14 cellular contexts compared by ENCODE assay signal in the genomic region with DNA sequence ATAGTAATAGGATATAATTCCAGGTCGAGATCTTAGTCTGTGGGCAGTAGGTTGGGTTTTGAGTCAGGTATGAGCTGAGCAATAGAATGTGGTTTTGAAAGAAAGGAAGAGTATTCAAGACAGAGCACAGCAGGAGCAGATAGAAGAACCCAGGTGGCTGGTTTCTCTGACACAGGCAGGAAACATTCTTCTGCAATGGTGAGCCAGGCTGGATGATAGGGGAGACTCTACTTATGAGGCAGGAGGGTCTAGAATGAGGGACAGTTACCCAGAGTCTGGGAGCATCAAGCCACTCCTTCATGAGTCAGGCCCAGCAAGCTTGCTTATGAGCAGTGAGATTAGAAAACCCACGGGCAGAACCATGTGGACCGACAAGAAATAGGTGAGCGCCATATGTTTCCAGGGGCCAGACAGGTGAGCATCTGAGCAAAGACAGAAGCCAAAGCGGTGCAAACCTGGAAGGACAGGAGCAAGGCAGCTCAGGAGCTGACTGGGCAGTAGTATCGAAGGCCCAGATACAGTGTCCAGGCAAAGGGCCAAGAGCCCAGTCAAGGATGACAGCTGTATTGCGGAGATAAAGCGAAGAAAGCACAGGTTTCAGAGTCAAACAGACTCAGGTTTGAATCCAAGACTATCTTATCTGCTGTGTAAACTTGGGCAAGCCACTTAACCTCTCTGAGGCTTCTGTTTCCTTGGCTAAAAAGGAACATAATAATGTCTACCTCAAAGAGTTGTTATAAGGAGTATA. TPM values are rescaled to one million over a fixed set of nuclear protein-coding genes. Genes with fewer than 3 reads are reported as not detected.
A peak's percentile ranks its signal among the peaks of the same experiment; 100 is the strongest.
DNase-seq lines count a peak whose midpoint lies in the region; ATAC-seq, FAIRE-seq and TF ChIP-seq lines count a peak whose summit lies in the region.
"Had no signal": no experiment of that assay in that cellular context is flagged by ENCODE, and none has a peak within 500 bp of the region (broad histone marks: within the 10 kb centered on the region; RNA-seq: fewer than 3 reads in every experiment).

No MANE protein-coding gene starts in this region.

- no peaks in the 10 kb centered on the region for H3K79me1 ChIP-seq in trophoblast cell (ENCODE audit: low read length)

- H3K4me1 ChIP-seq in K562 (replicated peaks in 1 of 2; ENCODE audit: control insufficient read depth in 2 of 2, insufficient read depth in 2 of 2, low read length in 2 of 2) (peaks cover 0 to 3% of the 10 kb centered on the region in 2 experiments; a peak in 3 of 5 replicates), trophoblast cell (ENCODE audit: control insufficient read depth in 1 of 2, insufficient read depth in 2 of 2, low read length in 2 of 2) (peaks cover 2 to 5% of the 10 kb centered on the region in 2 experiments), HAP-1 (no peaks in the 10 kb centered on the region)
- H3K4me1 ChIP-seq: suprapubic skin had no signal

- TF ChIP-seq CTCF in K562 (IDR thresholded peaks at IDR 0.05 in 2 of 3, conservative IDR thresholded peaks at IDR 0.05 in 1 of 3; ENCODE audit: insufficient read depth in 2 of 3, low read depth in 1 of 3, low read length in 3 of 3): no peak

- no peak overlapping the region for H3K18ac ChIP-seq in trophoblast cell (ENCODE audit: low read length)

- peak overlapping the region; percentile 28 for H4K91ac ChIP-seq in trophoblast cell (ENCODE audit: low read depth, low read length)

- H3K27ac ChIP-seq in K562 (ENCODE audit: extremely low read depth, low read depth, low read length) (no peak overlapping the region), trophoblast cell (ENCODE audit: low read depth, low read length) (no peak overlapping the region)
- H3K27ac ChIP-seq: suprapubic skin had no signal

- intact Hi-C loops in K562 (cut with micrococcal nuclease): no loop called here

- H3K27me3 ChIP-seq in K562 (ENCODE audit: control insufficient read depth in 2 of 2, insufficient read depth in 2 of 2, low read length in 2 of 2): no peaks in the 10 kb centered on the region
- peaks cover 2% of the 10 kb centered on the region for H3K27me3 ChIP-seq in trophoblast cell (ENCODE audit: insufficient read depth, low read length)
- 0 out of 2 replicates have a peak, but pooled peaks cover 3% of the 10 kb centered on the region for H3K27me3 ChIP-seq in HAP-1 (ENCODE audit: low read depth)
- H3K27me3 ChIP-seq: suprapubic skin had no signal

- no peak overlapping the region for H3K23ac ChIP-seq in trophoblast cell (ENCODE audit: low read length)

- FAIRE-seq in GM19239 (lab: Jason Lieb, UNC) (peak; percentile 4), K562 (lab: Jason Lieb, UNC) (peak; percentile 74)
- FAIRE-seq: D721Med had no signal

- H2AFZ ChIP-seq in K562 (ENCODE audit: low read depth, low read length) (no peak overlapping the region), trophoblast cell (ENCODE audit: insufficient read depth, low read length, poor library complexity) (no peak overlapping the region)

- H3K4me3 ChIP-seq in K562 (no peak overlapping the region), trophoblast cell (ENCODE audit: low read depth, low read length) (no peak overlapping the region), HAP-1 (no peak overlapping the region)
- H3K4me3 ChIP-seq: suprapubic skin had no signal

- H3K36me3 ChIP-seq in K562 (ENCODE audit: control insufficient read depth, insufficient read depth, low read length) (no peaks in the 10 kb centered on the region), trophoblast cell (ENCODE audit: control insufficient read depth in 1 of 2, insufficient read depth in 2 of 2, low read length in 2 of 2) (no peaks in the 10 kb centered on the region), HAP-1 (replicated peaks) (no peaks in the 10 kb centered on the region)
- H3K36me3 ChIP-seq: suprapubic skin had no signal

- H3K9ac ChIP-seq in K562 (ENCODE audit: insufficient read depth in 1 of 2, low read depth in 2 of 2, low read length in 2 of 2) (no peak overlapping the region), trophoblast cell (ENCODE audit: low read length) (no peak overlapping the region)

- TF ChIP-seq EP300 in K562 (IDR thresholded peaks at IDR 0.05; ENCODE audit: low read length): peak; percentile 57

- H3K4me2 ChIP-seq in K562 (ENCODE audit: insufficient read depth, low read length) (no peak overlapping the region), trophoblast cell (ENCODE audit: low read length) (no peak overlapping the region)

- BruUV-seq in K562 (replicated peaks; lab: Mats Ljungman, UMichigan): no TSS peak

- H3K9me1 ChIP-seq in K562 (ENCODE audit: control insufficient read depth, insufficient read depth, low read length): no peaks in the 10 kb centered on the region

- TF ChIP-seq RAD21 in K562 (CRISPR knock-in tag; conservative IDR thresholded peaks at IDR 0.05 in 1 of 2, IDR thresholded peaks at IDR 0.05 in 1 of 2): no peak

- H3K4ac ChIP-seq in trophoblast cell (ENCODE audit: low read depth, low read length): no peak overlapping the region

- peak overlapping the region; percentile 54 for H2BK12ac ChIP-seq in trophoblast cell (ENCODE audit: low read length)

- H4K12ac ChIP-seq in trophoblast cell (ENCODE audit: low read depth, low read length): no peak overlapping the region

- no peak for TF ChIP-seq POLR2A in K562 (conservative IDR thresholded peaks at IDR 0.05)

- H2AK5ac ChIP-seq in trophoblast cell (ENCODE audit: low read length): no peak overlapping the region

- H2BK120ac ChIP-seq in trophoblast cell (ENCODE audit: insufficient read depth, low read length, poor library complexity): no peak overlapping the region

- no peaks in the 10 kb centered on the region for H4K20me1 ChIP-seq in K562 (replicated peaks; ENCODE audit: control insufficient read depth, insufficient read depth, low read length)

- peak; percentile 93 for ATAC-seq in K562

- CTCF ChIA-PET in K562 (lab: Yijun Ruan, JAX; ENCODE audit: low intra/inter-chr PET ratio): no interaction called here

- DNase-seq in GM19239 (ENCODE audit: insufficient read length, low spot score) (no peak), OCI-M1 (lab: John Stamatoyannopoulos, UW) (peak; percentile 66), K562 (ENCODE audit: extremely low read depth in 1 of 4, low spot score in 3 of 4) (peak; percentile 39 to 73 (median 52)), trophoblast cell (no peak), HAP-1 (ENCODE audit: low spot score in 2 of 2) (no peak), cortex of kidney (lab: John Stamatoyannopoulos, UW) (no peak), NCI-H1417 treated with DMSO at 0.1 percent for 48 hours (lab: John Stamatoyannopoulos, UW) (no peak)
- DNase-seq: NCI-H1105, NCI-H510A treated with DMSO at 0.1 percent for 48 hours, retina, RPMI8226, T1000 had no signal

- POLR2A ChIA-PET in K562 (lab: Yijun Ruan, JAX): interaction anchor here (1.8 kb wide), 1 partner anchor 12 kb away, joined by 5 read pairs; no protein-coding TSS in a partner anchor

- in situ Hi-C loops in K562 (cut with MboI) (no loop called here), HAP-1 (cut with MboI; ENCODE audit: low sequenced_read_pairs) (no loop called here)

- no peak overlapping the region for H2BK5ac ChIP-seq in trophoblast cell (ENCODE audit: low read depth, low read length, poor library complexity)

- no peaks in the 10 kb centered on the region for H3K79me2 ChIP-seq in K562 (ENCODE audit: control insufficient read depth, insufficient read depth, low read length)
- no peaks in the 10 kb centered on the region for H3K79me2 ChIP-seq in trophoblast cell (ENCODE audit: control insufficient read depth, insufficient read depth, low read length, poor library complexity)

- no peak overlapping the region for H4K8ac ChIP-seq in trophoblast cell (ENCODE audit: low read depth, low read length)

- no peak overlapping the region for H3K14ac ChIP-seq in trophoblast cell (ENCODE audit: low read length)

- no peaks in the 10 kb centered on the region for H3K9me3 ChIP-seq in K562 (replicated peaks; ENCODE audit: control insufficient read depth, insufficient read depth, low read depth, low read length)
- H3K9me3 ChIP-seq in trophoblast cell (ENCODE audit: insufficient read depth, low read depth, low read length): no peaks in the 10 kb centered on the region
- no peaks in the 10 kb centered on the region for H3K9me3 ChIP-seq in HAP-1
- H3K9me3 ChIP-seq: suprapubic skin had no signal

- whole genome bisulfite sequencing in K562 (ENCODE audit: insufficient coverage, low coverage, missing lambda C conversion rate): 0% methylated on average over 4 of the region's 8 CpGs
- WGBS in trophoblast cell (ENCODE audit: extremely low coverage, insufficient coverage, insufficient read length): no CpG with 5 or more reads among the region's 8 CpGs

TF ChIP-seq in K562, 482 proteins besides CTCF, POLR2A, EP300 and RAD21 (continues in another document):
- TF ChIP-seq, protein P1, sequence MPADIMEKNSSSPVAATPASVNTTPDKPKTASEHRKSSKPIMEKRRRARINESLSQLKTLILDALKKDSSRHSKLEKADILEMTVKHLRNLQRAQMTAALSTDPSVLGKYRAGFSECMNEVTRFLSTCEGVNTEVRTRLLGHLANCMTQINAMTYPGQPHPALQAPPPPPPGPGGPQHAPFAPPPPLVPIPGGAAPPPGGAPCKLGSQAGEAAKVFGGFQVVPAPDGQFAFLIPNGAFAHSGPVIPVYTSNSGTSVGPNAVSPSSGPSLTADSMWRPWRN (IDR thresholded peaks at IDR 0.05; ENCODE audit: low read depth): no peak

RNA-seq across cellular contexts. Expression of gene PCNX1, which starts 22.5 kb away (rescaled TPM):
- 16.2 and 32.4 TPM in 2 replicates for total RNA-seq in K562 (2011; cell fraction: chromatin; rRNA removed; ENCODE audit: low replicate concordance)
- total RNA-seq in K562 (2011; cell fraction: nucleolus; rRNA removed): 4.3 and 6.3 TPM in 2 replicates
- total RNA-seq in K562 (2011; cell fraction: nucleoplasm; rRNA removed): 8.9 and 9.5 TPM in 2 replicates
- 1.5 and 2.6 TPM in 2 replicates for total RNA-seq in K562 (2014; rRNA removed)
- total RNA-seq in K562 (2014; rRNA removed; fragmentation: Illumina TruSeq; extraction: Trizol): 2.6 and 5.2 TPM in 2 replicates
- 3.6 and 4.5 TPM in 2 replicates for total RNA-seq in K562 (2015; rRNA removed; fragmentation: Illumina TruSeq; extraction: Trizol)
- 2.8 and 3.1 TPM in 2 replicates for total RNA-seq in K562 (2021)
- polyA plus RNA-seq in K562 (2011; rRNA removed): 2.3 and 2.8 TPM in 2 replicates
- 1.6 and 3.7 TPM in 2 replicates for polyA plus RNA-seq in K562 (2011; cell fraction: cytosol; rRNA removed)
- polyA plus RNA-seq in K562 (2011; cell fraction: nucleus; rRNA removed): 3.9 and 5.8 TPM in 2 replicates
- 0.85 and 3.1 TPM in 2 replicates for polyA plus RNA-seq in K562 (2012)
- 1.3 and 2.1 TPM in 2 replicates for polyA plus RNA-seq in K562 (2014; fragmentation: Illumina TruSeq; extraction: Trizol)
- polyA plus RNA-seq in K562 (2014; fragmentation: Nextera tagmentation; extraction: Ambion mirVana): under 1 TPM; 0.30 to 0.39 TPM
- polyA plus RNA-seq in K562 (2014; rRNA removed): 1.2 and 1.8 TPM in 2 replicates
- 8.8 and 10.6 TPM in 2 replicates for polyA minus RNA-seq in K562 (2011; rRNA and poly(A)+ RNA removed)
- 4.1 and 7.1 TPM in 2 replicates for polyA minus RNA-seq in K562 (2011; cell fraction: cytosol; rRNA and poly(A)+ RNA removed)
- polyA minus RNA-seq in K562 (2011; cell fraction: nucleus; rRNA and poly(A)+ RNA removed): 5.1 and 8.6 TPM in 2 replicates
- 27.8 and 29.2 TPM in 2 replicates for polyA plus RNA-seq in trophoblast cell (2013)

Comparison
In these comparisons a context has a peak if more than half of its experiments do, and no peak if none do; other contexts are left out.
1. DNase-seq: peak in OCI-M1 (single experiment) and K562 (4 of 4); none in GM19239 (single experiment), trophoblast cell (0 of 2), HAP-1 (0 of 2), cortex of kidney (single experiment) and NCI-H1417 treated with DMSO at 0.1 percent for 48 hours (single experiment).